In genomic region chr6:136889271-136890193, GRCh38 we compare ENCODE assay signal across 1 cellular context.
TF ChIP-seq lines count a peak whose summit lies in the region.

No MANE protein-coding gene starts in this region.

TF ChIP-seq in SK-N-SH, 30 proteins besides CTCF, POLR2A, EP300 and RAD21 (continued from another document):
- no peak for TF ChIP-seq USF1 (IDR thresholded peaks at IDR 0.05; ENCODE audit: borderline replicate concordance, low read depth)
- no peak for TF ChIP-seq FOSL2 (IDR thresholded peaks at IDR 0.05; ENCODE audit: borderline replicate concordance, low read depth)
- TF ChIP-seq GATA2 (CRISPR knock-in tag; IDR thresholded peaks at IDR 0.05): no peak
- TF ChIP-seq MEF2A (IDR thresholded peaks at IDR 0.05; ENCODE audit: borderline replicate concordance, low read depth): no peak
- no peak for TF ChIP-seq POLR2AphosphoS5 (IDR thresholded peaks at IDR 0.05; ENCODE audit: low read depth, low read length)
- no peak for TF ChIP-seq SMC3 (IDR thresholded peaks at IDR 0.05; ENCODE audit: low read depth, low read length)
- TF ChIP-seq SIN3A (IDR thresholded peaks at IDR 0.05; ENCODE audit: borderline replicate concordance, low read depth, low read length): no peak
TF ChIP-seq in SK-N-SH: peak in this region for 0.
